In the genomic region with DNA sequence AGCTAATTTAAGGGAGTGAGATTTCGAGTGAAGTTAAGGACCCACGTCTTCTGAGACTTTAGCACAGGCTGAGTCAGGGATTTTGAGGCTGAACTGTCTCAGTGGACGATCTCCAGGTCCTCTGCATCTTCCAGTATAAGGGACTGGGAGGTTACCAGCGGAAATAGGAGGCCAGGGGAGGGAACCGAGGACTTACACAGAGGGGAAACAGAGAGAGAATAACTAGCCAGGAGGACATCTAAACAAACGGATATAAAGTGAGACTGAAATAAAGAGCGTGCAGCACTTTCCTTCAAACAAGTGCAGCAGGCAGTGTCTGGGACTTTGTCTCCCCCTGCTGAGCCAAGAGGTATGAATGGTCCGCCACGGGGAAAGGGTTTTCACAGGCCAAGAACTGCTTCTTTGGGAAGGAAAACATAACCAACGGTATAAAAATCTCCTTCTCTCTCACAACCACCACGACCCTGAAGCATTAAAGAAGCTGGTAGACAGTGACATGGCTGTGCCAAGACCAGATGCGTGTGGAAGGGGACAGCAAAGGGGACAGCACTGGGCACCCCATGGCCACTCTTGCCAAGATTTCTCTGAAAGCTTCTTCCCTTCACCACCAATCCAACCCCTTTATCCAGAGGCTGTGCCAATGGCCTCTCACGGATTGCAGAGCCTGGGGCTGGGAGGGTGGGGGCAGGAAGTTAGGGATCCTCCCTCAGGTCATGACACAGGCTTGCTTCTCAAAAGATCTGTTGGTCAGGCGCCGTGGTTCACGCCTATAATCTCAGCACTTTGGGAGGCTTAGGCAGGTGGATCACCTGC, we compare ENCODE assay signal across 1 cellular context.
TF ChIP-seq lines count a peak whose summit lies in the region.

No MANE protein-coding gene starts in this region.

TF ChIP-seq in GM23338, 12 proteins besides CTCF, POLR2A, EP300 and RAD21 (continued from another document):
- TF ChIP-seq ZNF331 (CRISPR knock-in tag; IDR thresholded peaks at IDR 0.05; ENCODE audit: low read depth) (no peak), ZNF114 (CRISPR knock-in tag; IDR thresholded peaks at IDR 0.05) (no peak), NANOG (IDR thresholded peaks at IDR 0.05; ENCODE audit: borderline replicate concordance) (no peak), CREB1 (CRISPR knock-in tag; IDR thresholded peaks at IDR 0.05; ENCODE audit: low read depth) (no peak), EZH2 (IDR thresholded peaks at IDR 0.05; ENCODE audit: low read depth, unreplicated experiment) (no peak), STAT1 (IDR thresholded peaks at IDR 0.05; ENCODE audit: unreplicated experiment) (no peak), EZH2phosphoT487 (IDR thresholded peaks at IDR 0.05; ENCODE audit: unreplicated experiment) (no peak)
- TF ChIP-seq, protein P1, sequence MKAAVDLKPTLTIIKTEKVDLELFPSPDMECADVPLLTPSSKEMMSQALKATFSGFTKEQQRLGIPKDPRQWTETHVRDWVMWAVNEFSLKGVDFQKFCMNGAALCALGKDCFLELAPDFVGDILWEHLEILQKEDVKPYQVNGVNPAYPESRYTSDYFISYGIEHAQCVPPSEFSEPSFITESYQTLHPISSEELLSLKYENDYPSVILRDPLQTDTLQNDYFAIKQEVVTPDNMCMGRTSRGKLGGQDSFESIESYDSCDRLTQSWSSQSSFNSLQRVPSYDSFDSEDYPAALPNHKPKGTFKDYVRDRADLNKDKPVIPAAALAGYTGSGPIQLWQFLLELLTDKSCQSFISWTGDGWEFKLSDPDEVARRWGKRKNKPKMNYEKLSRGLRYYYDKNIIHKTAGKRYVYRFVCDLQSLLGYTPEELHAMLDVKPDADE (IDR thresholded peaks at IDR 0.05) = no peak
- TF ChIP-seq, protein P2, sequence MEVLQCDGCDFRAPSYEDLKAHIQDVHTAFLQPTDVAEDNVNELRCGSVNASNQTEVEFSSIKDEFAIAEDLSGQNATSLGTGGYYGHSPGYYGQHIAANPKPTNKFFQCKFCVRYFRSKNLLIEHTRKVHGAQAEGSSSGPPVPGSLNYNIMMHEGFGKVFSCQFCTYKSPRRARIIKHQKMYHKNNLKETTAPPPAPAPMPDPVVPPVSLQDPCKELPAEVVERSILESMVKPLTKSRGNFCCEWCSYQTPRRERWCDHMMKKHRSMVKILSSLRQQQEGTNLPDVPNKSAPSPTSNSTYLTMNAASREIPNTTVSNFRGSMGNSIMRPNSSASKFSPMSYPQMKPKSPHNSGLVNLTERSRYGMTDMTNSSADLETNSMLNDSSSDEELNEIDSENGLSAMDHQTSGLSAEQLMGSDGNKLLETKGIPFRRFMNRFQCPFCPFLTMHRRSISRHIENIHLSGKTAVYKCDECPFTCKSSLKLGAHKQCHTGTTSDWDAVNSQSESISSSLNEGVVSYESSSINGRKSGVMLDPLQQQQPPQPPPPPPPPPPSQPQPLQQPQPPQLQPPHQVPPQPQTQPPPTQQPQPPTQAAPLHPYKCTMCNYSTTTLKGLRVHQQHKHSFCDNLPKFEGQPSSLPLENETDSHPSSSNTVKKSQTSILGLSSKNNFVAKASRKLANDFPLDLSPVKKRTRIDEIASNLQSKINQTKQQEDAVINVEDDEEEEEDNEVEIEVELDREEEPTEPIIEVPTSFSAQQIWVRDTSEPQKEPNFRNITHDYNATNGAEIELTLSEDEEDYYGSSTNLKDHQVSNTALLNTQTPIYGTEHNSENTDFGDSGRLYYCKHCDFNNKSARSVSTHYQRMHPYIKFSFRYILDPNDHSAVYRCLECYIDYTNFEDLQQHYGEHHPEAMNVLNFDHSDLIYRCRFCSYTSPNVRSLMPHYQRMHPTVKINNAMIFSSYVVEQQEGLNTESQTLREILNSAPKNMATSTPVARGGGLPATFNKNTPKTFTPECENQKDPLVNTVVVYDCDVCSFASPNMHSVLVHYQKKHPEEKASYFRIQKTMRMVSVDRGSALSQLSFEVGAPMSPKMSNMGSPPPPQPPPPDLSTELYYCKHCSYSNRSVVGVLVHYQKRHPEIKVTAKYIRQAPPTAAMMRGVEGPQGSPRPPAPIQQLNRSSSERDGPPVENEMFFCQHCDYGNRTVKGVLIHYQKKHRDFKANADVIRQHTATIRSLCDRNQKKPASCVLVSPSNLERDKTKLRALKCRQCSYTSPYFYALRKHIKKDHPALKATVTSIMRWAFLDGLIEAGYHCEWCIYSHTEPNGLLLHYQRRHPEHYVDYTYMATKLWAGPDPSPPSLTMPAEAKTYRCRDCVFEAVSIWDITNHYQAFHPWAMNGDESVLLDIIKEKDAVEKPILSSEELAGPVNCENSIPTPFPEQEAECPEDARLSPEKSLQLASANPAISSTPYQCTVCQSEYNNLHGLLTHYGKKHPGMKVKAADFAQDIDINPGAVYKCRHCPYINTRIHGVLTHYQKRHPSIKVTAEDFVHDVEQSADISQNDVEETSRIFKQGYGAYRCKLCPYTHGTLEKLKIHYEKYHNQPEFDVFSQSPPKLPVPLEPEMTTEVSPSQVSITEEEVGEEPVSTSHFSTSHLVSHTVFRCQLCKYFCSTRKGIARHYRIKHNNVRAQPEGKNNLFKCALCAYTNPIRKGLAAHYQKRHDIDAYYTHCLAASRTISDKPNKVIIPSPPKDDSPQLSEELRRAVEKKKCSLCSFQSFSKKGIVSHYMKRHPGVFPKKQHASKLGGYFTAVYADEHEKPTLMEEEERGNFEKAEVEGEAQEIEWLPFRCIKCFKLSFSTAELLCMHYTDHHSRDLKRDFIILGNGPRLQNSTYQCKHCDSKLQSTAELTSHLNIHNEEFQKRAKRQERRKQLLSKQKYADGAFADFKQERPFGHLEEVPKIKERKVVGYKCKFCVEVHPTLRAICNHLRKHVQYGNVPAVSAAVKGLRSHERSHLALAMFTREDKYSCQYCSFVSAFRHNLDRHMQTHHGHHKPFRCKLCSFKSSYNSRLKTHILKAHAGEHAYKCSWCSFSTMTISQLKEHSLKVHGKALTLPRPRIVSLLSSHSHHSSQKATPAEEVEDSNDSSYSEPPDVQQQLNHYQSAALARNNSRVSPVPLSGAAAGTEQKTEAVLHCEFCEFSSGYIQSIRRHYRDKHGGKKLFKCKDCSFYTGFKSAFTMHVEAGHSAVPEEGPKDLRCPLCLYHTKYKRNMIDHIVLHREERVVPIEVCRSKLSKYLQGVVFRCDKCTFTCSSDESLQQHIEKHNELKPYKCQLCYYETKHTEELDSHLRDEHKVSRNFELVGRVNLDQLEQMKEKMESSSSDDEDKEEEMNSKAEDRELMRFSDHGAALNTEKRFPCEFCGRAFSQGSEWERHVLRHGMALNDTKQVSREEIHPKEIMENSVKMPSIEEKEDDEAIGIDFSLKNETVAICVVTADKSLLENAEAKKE (CRISPR knock-in tag; IDR thresholded peaks at IDR 0.05) = no peak
- TF ChIP-seq, protein P3, sequence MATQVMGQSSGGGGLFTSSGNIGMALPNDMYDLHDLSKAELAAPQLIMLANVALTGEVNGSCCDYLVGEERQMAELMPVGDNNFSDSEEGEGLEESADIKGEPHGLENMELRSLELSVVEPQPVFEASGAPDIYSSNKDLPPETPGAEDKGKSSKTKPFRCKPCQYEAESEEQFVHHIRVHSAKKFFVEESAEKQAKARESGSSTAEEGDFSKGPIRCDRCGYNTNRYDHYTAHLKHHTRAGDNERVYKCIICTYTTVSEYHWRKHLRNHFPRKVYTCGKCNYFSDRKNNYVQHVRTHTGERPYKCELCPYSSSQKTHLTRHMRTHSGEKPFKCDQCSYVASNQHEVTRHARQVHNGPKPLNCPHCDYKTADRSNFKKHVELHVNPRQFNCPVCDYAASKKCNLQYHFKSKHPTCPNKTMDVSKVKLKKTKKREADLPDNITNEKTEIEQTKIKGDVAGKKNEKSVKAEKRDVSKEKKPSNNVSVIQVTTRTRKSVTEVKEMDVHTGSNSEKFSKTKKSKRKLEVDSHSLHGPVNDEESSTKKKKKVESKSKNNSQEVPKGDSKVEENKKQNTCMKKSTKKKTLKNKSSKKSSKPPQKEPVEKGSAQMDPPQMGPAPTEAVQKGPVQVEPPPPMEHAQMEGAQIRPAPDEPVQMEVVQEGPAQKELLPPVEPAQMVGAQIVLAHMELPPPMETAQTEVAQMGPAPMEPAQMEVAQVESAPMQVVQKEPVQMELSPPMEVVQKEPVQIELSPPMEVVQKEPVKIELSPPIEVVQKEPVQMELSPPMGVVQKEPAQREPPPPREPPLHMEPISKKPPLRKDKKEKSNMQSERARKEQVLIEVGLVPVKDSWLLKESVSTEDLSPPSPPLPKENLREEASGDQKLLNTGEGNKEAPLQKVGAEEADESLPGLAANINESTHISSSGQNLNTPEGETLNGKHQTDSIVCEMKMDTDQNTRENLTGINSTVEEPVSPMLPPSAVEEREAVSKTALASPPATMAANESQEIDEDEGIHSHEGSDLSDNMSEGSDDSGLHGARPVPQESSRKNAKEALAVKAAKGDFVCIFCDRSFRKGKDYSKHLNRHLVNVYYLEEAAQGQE (IDR thresholded peaks at IDR 0.05; ENCODE audit: unreplicated experiment) = no peak
